Comparison of ENCODE assay signal across 8 cellular contexts in genomic region chr6:145734486-145735355, GRCh38. TPM values are rescaled to one million over a fixed set of nuclear protein-coding genes. Genes with fewer than 3 reads are reported as not detected.
DNase-seq lines count a peak whose midpoint lies in the region; ATAC-seq, FAIRE-seq and TF ChIP-seq lines count a peak whose summit lies in the region.

No MANE protein-coding gene starts in this region.

- H3K36me3 ChIP-seq in psoas muscle (ENCODE audit: insufficient read depth in 1 of 2, low read depth in 1 of 2) = no peaks in the 10 kb centered on the region

- H3K27ac ChIP-seq in psoas muscle = peak overlapping the region; percentile 98

- WGBS in psoas muscle, 3 donors = 0% methylated on average over 36 to 74 of the region's 74 CpGs

- TF ChIP-seq CTCF in psoas muscle (IDR thresholded peaks at IDR 0.05) = no peak

- no peaks in the 10 kb centered on the region for H3K9me3 ChIP-seq in psoas muscle

- peaks cover 0 to 3% (median 1%) of the 10 kb centered on the region in 3 donors for H3K9me3 Mint-ChIP-seq in T-cell

- TF ChIP-seq POLR2A in GM12891 (IDR thresholded peaks at IDR 0.05; ENCODE audit: low read depth, low read length) = no peak; the same call in 1 of the 2 replicates

- peaks cover 7% of the 10 kb centered on the region for H3K36me3 Mint-ChIP-seq in T-cell

- DNase-seq in GM12891 (ENCODE audit: insufficient read length, low spot score) (peak; percentile 46), NCI-H1417 (lab: John Stamatoyannopoulos, UW) (peak; percentile 79 to 99 (median 98)), T-cell (peak in 33 of 34 experiments; percentile 13 to 64 (median 40)), amniotic epithelial cell (ENCODE audit: low read depth) (peak; percentile 91), left ventricle myocardium superior (peak; percentile 94), psoas muscle (peak; percentile 89 to 93), urothelium cell line (ENCODE audit: low spot score) (peak; percentile 89)

- CTCF ChIA-PET in T-cell (lab: Charles Lee) = interaction anchor here (0.5 to 2.1 kb wide), 3 partner anchors 80 to 1645 kb away, joined by 3 to 16 read pairs (median 4); partner anchors contain the start of gene FBXO30 (in 1 of the 2)

- peaks cover 15 to 22% (median 22%) of the 10 kb centered on the region in 3 donors for H3K4me1 Mint-ChIP-seq in T-cell

- FAIRE-seq in GM12891 (lab: Jason Lieb, UNC) (no peak), urothelium cell line (lab: Jason Lieb, UNC) (peak; percentile 27)

- no peaks in the 10 kb centered on the region for H3K27me3 Mint-ChIP-seq in T-cell

- intact Hi-C loops in left ventricle myocardium superior (cut with micrococcal nuclease) = no loop called here
- intact Hi-C loops in psoas muscle (cut with DNase I) = loop anchor here (2.0 to 10.0 kb wide), 6 partner anchors 50 to 1890 kb away; partner anchors contain the start of genes FBXO30 (in 1 of the 2) and LTV1 (in 1 of the 2)

- peaks cover 30% of the 10 kb centered on the region for H3K4me1 ChIP-seq in psoas muscle

- H3K27me3 ChIP-seq in psoas muscle (ENCODE audit: insufficient read depth in 3 of 3, low read length in 2 of 3) = no peaks in the 10 kb centered on the region

- H3K4me3 Mint-ChIP-seq in T-cell = peak overlapping the region; percentile 94 to 99 (median 95)

- H3K27ac Mint-ChIP-seq in T-cell = peak overlapping the region; percentile 93 to 94

- H3K4me3 ChIP-seq in psoas muscle = peak overlapping the region; percentile 77

- POLR2A ChIA-PET in T-cell (lab: Charles Lee) = interaction anchor here (0.5 to 1.3 kb wide), 4 partner anchors 77 to 1468 kb away, joined by 3 to 9 read pairs (median 4); partner anchors contain the start of gene SHPRH (in 1 of the 2)

- ATAC-seq in HG02798 (IDR thresholded peaks at IDR 0.05; ENCODE audit: poor library complexity, unreplicated experiment) (peak; percentile 83), T-cell (replicated peaks in 1 of 4) (peak; percentile 66 to 79 (median 75)), left ventricle myocardium superior (peak; percentile 92), psoas muscle (peak; percentile 82 to 87 (median 84))

TF ChIP-seq in GM12891, 5 proteins besides CTCF, POLR2A, EP300 and RAD21:
- TF ChIP-seq POLR2AphosphoS5 (IDR thresholded peaks at IDR 0.05; ENCODE audit: low read depth, low read length) (no peak; the same call in 1 of the 2 replicates), TAF1 (IDR thresholded peaks at IDR 0.05; ENCODE audit: low read depth, low read length) (peak; percentile 7; the same call in 1 of the 2 replicates), POU2F2 (IDR thresholded peaks at IDR 0.05; ENCODE audit: low read depth, low read length) (no peak), PAX5 (IDR thresholded peaks at IDR 0.05; ENCODE audit: insufficient read depth, low read length, severe bottlenecking) (peak; percentile 90), SPI1 (IDR thresholded peaks at IDR 0.05; ENCODE audit: low read depth, low read length) (no peak)

RNA-seq across cellular contexts. Expression of gene EPM2A, which starts 0.6 kb away (rescaled TPM):
- polyA plus RNA-seq in GM12891 (2012; ENCODE audit: low read depth, missing spikeins) = 2.2 TPM
- 10 to 100 TPM in 4 of 5 donors, 1 to 10 TPM in 1; 9.0 to 13.5 (median 10.7) TPM for total RNA-seq in T-cell
- 49.2 TPM for total RNA-seq in left ventricle myocardium superior
- total RNA-seq in psoas muscle = 10 to 100 TPM; 55.4 to 73.7 (median 70.6) TPM
- polyA plus RNA-seq in psoas muscle = 10 to 100 TPM; 30.1 to 88.4 (median 40.9) TPM

Comparison
In these comparisons a context has a peak if more than half of its experiments do, and no peak if none do; other contexts are left out.
1. Peak in every context shown above with its lines: DNase-seq, ATAC-seq, H3K4me3 ChIP-seq and H3K27ac ChIP-seq.
2. DNase-seq: peak in every context shown above with its lines; median percentile 98 in NCI-H1417; 94 in left ventricle myocardium superior; 91 in amniotic epithelial cell; 91 in psoas muscle; 89 in urothelium cell line; 46 in GM12891; 40 in T-cell.